In the genomic region with DNA sequence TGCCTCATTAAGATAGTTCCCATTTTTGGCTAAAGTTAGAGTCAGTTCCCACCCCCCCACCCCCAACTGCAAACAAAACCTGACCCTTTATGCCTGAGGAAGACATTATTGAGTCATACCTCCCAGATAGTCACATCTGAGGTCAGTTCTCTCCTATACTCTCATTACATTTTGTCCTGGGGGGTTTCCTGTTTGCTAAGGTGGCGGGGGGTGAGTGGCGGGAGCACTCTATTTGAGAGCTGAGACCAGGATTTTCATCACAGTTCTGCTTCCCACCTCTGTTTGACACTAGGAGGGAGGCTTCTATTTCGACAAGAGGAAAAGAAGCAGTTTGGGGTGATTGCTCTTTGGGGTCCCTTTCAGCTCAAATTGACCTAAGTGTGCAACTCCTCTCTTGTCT, we compare ENCODE assay signal across 19 cellular contexts.
"Had no signal": no experiment of that assay in that cellular context is flagged by ENCODE, and none has a peak within 500 bp of the region (broad histone marks: within the 10 kb centered on the region; RNA-seq: fewer than 3 reads in every experiment).

No MANE protein-coding gene starts in this region.

- H3K4me3 ChIP-seq: heart left ventricle, lower lobe of right lung, right atrium auricular region, skin epidermis, suprapubic skin had no signal

- H3K4me1 ChIP-seq: lower lobe of right lung, right atrium auricular region, suprapubic skin had no signal

- H3K27ac ChIP-seq: epithelial cell of prostate, heart left ventricle, lower lobe of right lung, right atrium auricular region, skin epidermis, suprapubic skin had no signal

- H3K36me3 ChIP-seq: heart left ventricle, lower lobe of right lung, right atrium auricular region, suprapubic skin had no signal

- H3K9me3 ChIP-seq: heart left ventricle, lower lobe of right lung, right atrium auricular region, suprapubic skin had no signal

- DNase-seq: activated CD4-positive, alpha-beta memory T cell treated with anti-CD3 and anti-CD28 coated beads, Interleukin-2, amount 10 ng/mL, durations not matched to agents 7 days and 5 days; activated CD4-positive, alpha-beta T cell treated with anti-CD3 and anti-CD28 coated beads for 36 hours; activated gamma-delta T cell treated with Interleukin-2 at 50 U/mL for 16 hours; activated naive CD8-positive, alpha-beta T cell treated with anti-CD3 and anti-CD28 coated beads, Interleukin-2, amount 10 ng/mL, durations not matched to agents 7 days and 5 days; activated T-cell treated with anti-CD3 and anti-CD28 coated beads, Interleukin-2, amount 50 U/mL, for 72 hours; dermis blood vessel endothelial cell; heart left ventricle; left cardiac atrium; lower lobe of right lung; nephron progenitor cell; occipital lobe; stimulated activated CD4-positive, alpha-beta T cell treated with anti-CD3 and anti-CD28 coated beads, Interleukin-4, amount 100 ng/mL, for 4 hours; stimulated activated CD8-positive, alpha-beta memory T cell treated with anti-CD3 and anti-CD28 coated beads, Interleukin-4, amount 100 ng/mL, for 48 hours; stimulated activated naive CD8-positive, alpha-beta T cell treated with anti-CD3 and anti-CD28 coated beads, Interleukin-15, Interleukin-2, amounts not matched to agents 100 U/mL and 50 U/mL, for 24 hours; trophoblast cell had no signal

- ATAC-seq: activated CD4-positive, alpha-beta T cell treated with anti-CD3 and anti-CD28 coated beads for 36 hours; activated T-cell treated with anti-CD3 and anti-CD28 coated beads, Interleukin-2, amount 50 U/mL, for 72 hours; heart left ventricle; left cardiac atrium; lower lobe of right lung; stimulated activated naive CD8-positive, alpha-beta T cell treated with anti-CD3 and anti-CD28 coated beads, Interleukin-15, Interleukin-2, amounts not matched to agents 100 U/mL and 50 U/mL, for 24 hours had no signal

- H3K27me3 ChIP-seq: heart left ventricle, right atrium auricular region, suprapubic skin had no signal
